1 cellular context compared by ENCODE assay signal in the genomic region with DNA sequence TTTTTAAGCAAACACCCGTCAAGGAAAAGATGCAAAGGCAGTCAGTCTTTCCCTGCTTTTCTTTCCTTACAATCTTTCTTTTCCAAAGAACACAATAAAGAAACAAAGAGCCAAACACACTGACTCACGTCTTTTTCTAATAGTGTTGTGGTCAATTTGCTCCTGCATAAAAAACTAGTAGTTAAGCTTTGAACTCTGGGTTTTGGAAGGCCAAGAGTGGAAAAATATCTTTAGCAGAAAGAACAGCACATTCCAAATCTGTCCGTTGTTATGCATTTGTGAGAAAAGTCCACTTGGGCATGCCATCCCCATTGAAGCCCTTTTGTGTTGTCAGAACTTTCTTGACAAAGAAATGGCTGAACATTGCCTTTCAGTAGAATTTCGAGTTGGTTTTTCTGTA.
TF ChIP-seq lines count a peak whose summit lies in the region.

No MANE protein-coding gene starts in this region.

TF ChIP-seq in SK-N-SH, 30 proteins besides CTCF, POLR2A, EP300 and RAD21:
- TF ChIP-seq, protein P1, sequence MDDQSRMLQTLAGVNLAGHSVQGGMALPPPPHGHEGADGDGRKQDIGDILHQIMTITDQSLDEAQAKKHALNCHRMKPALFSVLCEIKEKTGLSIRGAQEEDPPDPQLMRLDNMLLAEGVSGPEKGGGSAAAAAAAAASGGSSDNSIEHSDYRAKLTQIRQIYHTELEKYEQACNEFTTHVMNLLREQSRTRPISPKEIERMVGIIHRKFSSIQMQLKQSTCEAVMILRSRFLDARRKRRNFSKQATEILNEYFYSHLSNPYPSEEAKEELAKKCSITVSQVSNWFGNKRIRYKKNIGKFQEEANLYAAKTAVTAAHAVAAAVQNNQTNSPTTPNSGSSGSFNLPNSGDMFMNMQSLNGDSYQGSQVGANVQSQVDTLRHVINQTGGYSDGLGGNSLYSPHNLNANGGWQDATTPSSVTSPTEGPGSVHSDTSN (IDR thresholded peaks at IDR 0.05) = no peak
- TF ChIP-seq NFIC (IDR thresholded peaks at IDR 0.05; ENCODE audit: borderline replicate concordance) (no peak), POLR2AphosphoS5 (IDR thresholded peaks at IDR 0.05; ENCODE audit: low read depth, low read length) (no peak), RFX5 (IDR thresholded peaks at IDR 0.05; ENCODE audit: low read length) (no peak), MEF2A (IDR thresholded peaks at IDR 0.05; ENCODE audit: borderline replicate concordance, low read depth) (no peak), NRF1 (IDR thresholded peaks at IDR 0.05; ENCODE audit: low read depth, low read length) (no peak), GATA2 (CRISPR knock-in tag; IDR thresholded peaks at IDR 0.05) (no peak), TEAD4 (IDR thresholded peaks at IDR 0.05; ENCODE audit: borderline replicate concordance, insufficient read depth) (no peak), GABPA (IDR thresholded peaks at IDR 0.05; ENCODE audit: low read depth) (no peak), FOSL2 (IDR thresholded peaks at IDR 0.05; ENCODE audit: borderline replicate concordance, low read depth) (no peak), JUND (IDR thresholded peaks at IDR 0.05) (no peak), CHD2 (IDR thresholded peaks at IDR 0.05; ENCODE audit: low read length, partially characterized antibody) (no peak), EZH2phosphoT487 (IDR thresholded peaks at IDR 0.05; ENCODE audit: borderline replicate concordance, low read depth) (no peak), YY1 (IDR thresholded peaks at IDR 0.05; ENCODE audit: low read depth) (no peak)
- TF ChIP-seq, protein P2, sequence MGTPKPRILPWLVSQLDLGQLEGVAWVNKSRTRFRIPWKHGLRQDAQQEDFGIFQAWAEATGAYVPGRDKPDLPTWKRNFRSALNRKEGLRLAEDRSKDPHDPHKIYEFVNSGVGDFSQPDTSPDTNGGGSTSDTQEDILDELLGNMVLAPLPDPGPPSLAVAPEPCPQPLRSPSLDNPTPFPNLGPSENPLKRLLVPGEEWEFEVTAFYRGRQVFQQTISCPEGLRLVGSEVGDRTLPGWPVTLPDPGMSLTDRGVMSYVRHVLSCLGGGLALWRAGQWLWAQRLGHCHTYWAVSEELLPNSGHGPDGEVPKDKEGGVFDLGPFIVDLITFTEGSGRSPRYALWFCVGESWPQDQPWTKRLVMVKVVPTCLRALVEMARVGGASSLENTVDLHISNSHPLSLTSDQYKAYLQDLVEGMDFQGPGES (IDR thresholded peaks at IDR 0.05; ENCODE audit: low read depth, low read length) = no peak
- TF ChIP-seq, protein P3, sequence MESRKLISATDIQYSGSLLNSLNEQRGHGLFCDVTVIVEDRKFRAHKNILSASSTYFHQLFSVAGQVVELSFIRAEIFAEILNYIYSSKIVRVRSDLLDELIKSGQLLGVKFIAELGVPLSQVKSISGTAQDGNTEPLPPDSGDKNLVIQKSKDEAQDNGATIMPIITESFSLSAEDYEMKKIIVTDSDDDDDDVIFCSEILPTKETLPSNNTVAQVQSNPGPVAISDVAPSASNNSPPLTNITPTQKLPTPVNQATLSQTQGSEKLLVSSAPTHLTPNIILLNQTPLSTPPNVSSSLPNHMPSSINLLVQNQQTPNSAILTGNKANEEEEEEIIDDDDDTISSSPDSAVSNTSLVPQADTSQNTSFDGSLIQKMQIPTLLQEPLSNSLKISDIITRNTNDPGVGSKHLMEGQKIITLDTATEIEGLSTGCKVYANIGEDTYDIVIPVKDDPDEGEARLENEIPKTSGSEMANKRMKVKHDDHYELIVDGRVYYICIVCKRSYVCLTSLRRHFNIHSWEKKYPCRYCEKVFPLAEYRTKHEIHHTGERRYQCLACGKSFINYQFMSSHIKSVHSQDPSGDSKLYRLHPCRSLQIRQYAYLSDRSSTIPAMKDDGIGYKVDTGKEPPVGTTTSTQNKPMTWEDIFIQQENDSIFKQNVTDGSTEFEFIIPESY (IDR thresholded peaks at IDR 0.05; ENCODE audit: borderline replicate concordance, low read depth) = no peak
